Comparison of ENCODE assay signal across 31 cellular contexts in genomic region chr14:89176090-89176757, GRCh38.
DNase-seq lines count a peak whose midpoint lies in the region; ATAC-seq and TF ChIP-seq lines count a peak whose summit lies in the region.
"Had no signal": no experiment of that assay in that cellular context is flagged by ENCODE, and none has a peak within 500 bp of the region (broad histone marks: within the 10 kb centered on the region; RNA-seq: fewer than 3 reads in every experiment).

No MANE protein-coding gene starts in this region.

- intact Hi-C loops in mucosa of descending colon (cut with DNase I, micrococcal nuclease): loop anchor here (2.0 to 10.0 kb wide), 3 partner anchors 239 to 736 kb away; partner anchors contain the start of gene FOXN3 (in 2 of the 2)

- ATAC-seq in mucosa of descending colon: peak; percentile 69
- ATAC-seq in activated T-helper 17 cell treated with anti-CD3 and anti-CD28 coated beads, Interleukin-2, amount 50 U/mL, for 72 hours (replicated peaks): no peak
- ATAC-seq: effector memory CD8-positive, alpha-beta T cell; esophagus mucosa; naive thymus-derived CD4-positive, alpha-beta T cell had no signal

- H3K27me3 Mint-ChIP-seq in chondrocyte (ENCODE audit: low read depth): no peaks in the 10 kb centered on the region
- no peaks in the 10 kb centered on the region for H3K27me3 Mint-ChIP-seq in activated T-helper 17 cell treated with anti-CD3 and anti-CD28 coated beads, Interleukin-2, amount 50 U/mL, for 72 hours
- H3K27me3 Mint-ChIP-seq in immature natural killer cell (ENCODE audit: low read depth in 3 of 3): peaks cover 0 to 10% (median 3%) of the 10 kb centered on the region in 3 donors
- H3K27me3 Mint-ChIP-seq: activated CD4-positive, alpha-beta memory T cell treated with anti-CD3 and anti-CD28 coated beads, Interleukin-2, amount 10 ng/mL, durations not matched to agents 7 days and 5 days; activated naive CD4-positive, alpha-beta T cell treated with anti-CD3 and anti-CD28 coated beads, Interleukin-2, amount 50 U/mL, for 24 hours; CD4-positive, alpha-beta memory T cell; effector memory CD8-positive, alpha-beta T cell; naive thymus-derived CD4-positive, alpha-beta T cell had no signal

- DNase-seq in NCI-H1417 (lab: John Stamatoyannopoulos, UW) (peak in 2 of 3 experiments; percentile 23 to 62), NCI-H1417 treated with DMSO at 0.1 percent for 48 hours (lab: John Stamatoyannopoulos, UW) (no peak), G401 (ENCODE audit: low spot score) (peak; percentile 22), chondrocyte (ENCODE audit: low spot score) (no peak), mucosa of descending colon (no peak), immature natural killer cell (no peak), KG1 (lab: John Stamatoyannopoulos, UW) (no peak)
- DNase-seq: activated CD4-positive, alpha-beta memory T cell treated with anti-CD3 and anti-CD28 coated beads, Interleukin-2, amount 10 ng/mL, durations not matched to agents 7 days and 5 days; activated CD4-positive, CD25-positive, alpha-beta regulatory T cell treated with anti-CD3 and anti-CD28 coated beads, Interleukin-2, amount 50 U/mL, for 72 hours; activated CD8-positive, alpha-beta memory T cell treated with anti-CD3 and anti-CD28 coated beads, Interleukin-2, amount 50 U/mL, for 48 hours; AML-193; amygdala; CD4-positive, alpha-beta memory T cell; colonic mucosa; DMS 273 treated with DMSO at 0.1 percent for 48 hours; effector memory CD8-positive, alpha-beta T cell; foreskin fibroblast; GDM1; HCEC 1CT; naive thymus-derived CD4-positive, alpha-beta T cell; NCI-H1694 treated with DMSO at 0.1 percent for 48 hours; NCI-H2171; NCI-H774; nucleus accumbens; stimulated activated naive CD4-positive, alpha-beta T cell treated with Interleukin-2 at 50 U/mL for 16 hours had no signal

- H3K4me3 ChIP-seq in mucosa of descending colon: no peak overlapping the region
- H3K4me3 ChIP-seq: colonic mucosa, SK-N-MC, tibial nerve had no signal

- TF ChIP-seq CTCF in chondrocyte (IDR thresholded peaks at IDR 0.05) (no peak), mucosa of descending colon (IDR thresholded peaks at IDR 0.05) (no peak)

- in situ Hi-C loops in G401 (cut with HindIII; ENCODE audit: low sequenced_read_pairs): no loop called here

- peaks cover 43% of the 10 kb centered on the region for H3K4me1 Mint-ChIP-seq in chondrocyte (ENCODE audit: low read depth)
- peaks cover 5% of the 10 kb centered on the region for H3K4me1 Mint-ChIP-seq in activated T-helper 17 cell treated with anti-CD3 and anti-CD28 coated beads, Interleukin-2, amount 50 U/mL, for 72 hours
- H3K4me1 Mint-ChIP-seq in immature natural killer cell: peaks cover 19 to 20% of the 10 kb centered on the region in 2 donors

- peak overlapping the region; percentile 75 for H3K27ac Mint-ChIP-seq in chondrocyte (ENCODE audit: unreplicated experiment)
- no peak overlapping the region for H3K27ac Mint-ChIP-seq in activated T-helper 17 cell treated with anti-CD3 and anti-CD28 coated beads, Interleukin-2, amount 50 U/mL, for 72 hours
- peak overlapping the region in 1 of 6 donors; percentile 17 for H3K27ac Mint-ChIP-seq in immature natural killer cell
- H3K27ac Mint-ChIP-seq: activated CD4-positive, alpha-beta memory T cell treated with anti-CD3 and anti-CD28 coated beads, Interleukin-2, amount 10 ng/mL, durations not matched to agents 7 days and 5 days; activated naive CD4-positive, alpha-beta T cell treated with anti-CD3 and anti-CD28 coated beads, Interleukin-2, amount 50 U/mL, for 24 hours; activated T-helper 2 cell treated with anti-CD3 and anti-CD28 coated beads, Interferon-gamma antibody, Interleukin-2, Interleukin-4, amounts not matched to agents 10 μg/mL and 5 μg/mL and 100 μg/mL, durations not matched to agents 14 hours and 24 hours and 36 hours had no signal

- H3K9me3 Mint-ChIP-seq in chondrocyte (ENCODE audit: low read depth) (peaks cover 11% of the 10 kb centered on the region), immature natural killer cell (no peaks in the 10 kb centered on the region)
- H3K9me3 Mint-ChIP-seq in activated T-helper 17 cell treated with anti-CD3 and anti-CD28 coated beads, Interleukin-2, amount 50 U/mL, for 72 hours: peaks cover 4% of the 10 kb centered on the region
- H3K9me3 Mint-ChIP-seq: activated CD4-positive, alpha-beta memory T cell treated with anti-CD3 and anti-CD28 coated beads, Interleukin-2, amount 10 ng/mL, durations not matched to agents 7 days and 5 days; effector memory CD8-positive, alpha-beta T cell had no signal

- H3K4me1 ChIP-seq in mucosa of descending colon (ENCODE audit: low read depth): peaks cover 7% of the 10 kb centered on the region
- H3K4me1 ChIP-seq: colonic mucosa had no signal

- H3K4me3 Mint-ChIP-seq in chondrocyte (ENCODE audit: unreplicated experiment) (no peak overlapping the region), immature natural killer cell (no peak overlapping the region)
- H3K4me3 Mint-ChIP-seq in activated T-helper 17 cell treated with anti-CD3 and anti-CD28 coated beads, Interleukin-2, amount 50 U/mL, for 72 hours: no peak overlapping the region
- H3K4me3 Mint-ChIP-seq: activated CD4-positive, alpha-beta memory T cell treated with anti-CD3 and anti-CD28 coated beads, Interleukin-2, amount 10 ng/mL, durations not matched to agents 7 days and 5 days; activated naive CD4-positive, alpha-beta T cell treated with anti-CD3 and anti-CD28 coated beads, Interleukin-2, amount 50 U/mL, for 24 hours; CD4-positive, alpha-beta memory T cell; effector memory CD8-positive, alpha-beta T cell; naive thymus-derived CD4-positive, alpha-beta T cell had no signal

- H3K36me3 Mint-ChIP-seq in chondrocyte (ENCODE audit: low read depth): peaks cover 19% of the 10 kb centered on the region
- H3K36me3 Mint-ChIP-seq in activated T-helper 17 cell treated with anti-CD3 and anti-CD28 coated beads, Interleukin-2, amount 50 U/mL, for 72 hours (ENCODE audit: low read depth): peaks cover 63% of the 10 kb centered on the region
- H3K36me3 Mint-ChIP-seq in immature natural killer cell: peaks cover 16 to 21% (median 16%) of the 10 kb centered on the region in 3 donors

- H3K36me3 ChIP-seq in mucosa of descending colon (ENCODE audit: low read depth): no peaks in the 10 kb centered on the region
- H3K36me3 ChIP-seq: colonic mucosa had no signal

- no peaks in the 10 kb centered on the region for H3K9me3 ChIP-seq in mucosa of descending colon
- H3K9me3 ChIP-seq: colonic mucosa had no signal

Comparison
In these comparisons a context has a peak if more than half of its experiments do, and no peak if none do; other contexts are left out.
1. DNase-seq: peak in NCI-H1417 (2 of 3) and G401 (single experiment); none in NCI-H1417 treated with DMSO at 0.1 percent for 48 hours (single experiment), chondrocyte (single experiment), mucosa of descending colon (0 of 3), immature natural killer cell (0 of 3) and KG1 (single experiment).